1 cellular context compared by ENCODE assay signal in genomic region chr7:27118580-27118979, GRCh38.
TF ChIP-seq lines count a peak whose summit lies in the region.

No MANE protein-coding gene starts in this region.

TF ChIP-seq in HepG2, 621 proteins besides CTCF, POLR2A, EP300 and RAD21:
- TF ChIP-seq MIXL1 (CRISPR knock-in tag; IDR thresholded peaks at IDR 0.05) (no peak), SKI (IDR thresholded peaks at IDR 0.05; ENCODE audit: partially characterized antibody) (no peak), PRMT3 (CRISPR knock-in tag; IDR thresholded peaks at IDR 0.05; ENCODE audit: borderline replicate concordance, low read depth) (no peak), ZBTB3 (CRISPR knock-in tag; IDR thresholded peaks at IDR 0.05; ENCODE audit: borderline replicate concordance, low read depth) (no peak), GFI1 (CRISPR knock-in tag; IDR thresholded peaks at IDR 0.05; ENCODE audit: borderline replicate concordance) (no peak), DNMT1 (CRISPR knock-in tag; IDR thresholded peaks at IDR 0.05) (no peak), LBX2 (CRISPR knock-in tag; IDR thresholded peaks at IDR 0.05; ENCODE audit: borderline replicate concordance) (no peak), CEBPG (CRISPR knock-in tag; IDR thresholded peaks at IDR 0.05) (no peak), SMAD1 (CRISPR knock-in tag; IDR thresholded peaks at IDR 0.05; ENCODE audit: borderline replicate concordance, low read depth) (no peak)
TF ChIP-seq in HepG2: peak in this region for 0.
